ENCODE assay signal across 8 cellular contexts in the genomic region with DNA sequence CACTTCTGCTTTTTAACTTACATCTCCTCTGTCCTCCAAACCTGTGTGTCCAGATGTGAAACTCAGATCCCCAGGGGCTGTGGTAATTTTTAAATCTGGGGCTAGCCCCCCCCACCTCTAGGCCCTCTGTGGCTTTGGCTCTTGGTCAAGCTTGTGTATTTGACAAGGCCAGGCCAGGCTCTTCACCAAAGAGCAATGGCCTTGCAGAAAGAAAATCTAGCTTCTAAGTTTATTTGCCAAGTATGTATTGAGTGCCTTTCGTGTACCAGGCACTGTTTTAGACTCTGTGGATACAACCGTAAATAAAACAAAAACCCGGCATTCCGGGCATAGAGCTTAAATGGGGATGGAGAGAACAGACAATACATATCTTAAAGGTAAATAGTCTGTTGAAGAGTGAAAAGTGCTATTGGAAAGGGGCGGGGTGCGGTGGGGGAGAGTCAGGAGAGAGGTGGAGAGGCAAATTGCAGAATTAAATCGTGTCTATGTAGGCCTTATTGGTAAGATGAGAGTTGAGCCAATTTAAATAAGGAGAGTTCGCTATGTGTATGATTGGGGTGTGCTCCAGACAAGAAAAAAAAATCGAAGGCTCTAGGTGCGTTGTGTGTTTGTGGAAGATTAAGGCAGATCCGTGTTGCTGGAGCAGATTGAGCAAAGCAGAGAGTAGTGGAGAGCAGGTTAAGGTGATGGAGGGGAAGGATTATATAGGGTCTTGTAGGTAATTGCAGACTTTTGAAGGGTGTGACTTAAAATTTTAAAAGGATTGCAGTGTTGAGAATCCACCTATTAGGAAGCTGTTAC. TPM values are rescaled to one million over a fixed set of nuclear protein-coding genes. Genes with fewer than 3 reads are reported as not detected.
DNase-seq lines count a peak whose midpoint lies in the region; ATAC-seq lines count a peak whose summit lies in the region.

No MANE protein-coding gene starts in this region.

- no peaks in the 10 kb centered on the region for H3K36me3 ChIP-seq in iPS-18a (ENCODE audit: control insufficient read depth, low read depth, low read length)

- H3K4me3 ChIP-seq in iPS-18a (ENCODE audit: low read length) = peak overlapping the region; percentile 61

- H3K27ac ChIP-seq in iPS-18a (ENCODE audit: low read length) = peak overlapping the region; percentile 85

- H3K27me3 ChIP-seq in iPS-18a (ENCODE audit: control insufficient read depth, insufficient read depth, low read length) = no peaks in the 10 kb centered on the region

- peaks cover 48% of the 10 kb centered on the region for H3K4me1 ChIP-seq in iPS-18a (ENCODE audit: control insufficient read depth, low read depth, low read length)

- H3K9me3 ChIP-seq in iPS-18a (ENCODE audit: control insufficient read depth, low read depth, low read length) = no peaks in the 10 kb centered on the region

- DNase-seq in activated naive CD4-positive, alpha-beta T cell treated with anti-CD3 and anti-CD28 coated beads, Interleukin-2, amount 50 U/mL, for 16 hours = peak; percentile 13
- DNase-seq in stimulated activated naive CD8-positive, alpha-beta T cell treated with anti-CD3 and anti-CD28 coated beads, Interleukin-15, Interleukin-2, amounts not matched to agents 100 U/mL and 50 U/mL, for 24 hours = peak; percentile 6
- DNase-seq in mesenteric fat pad (ENCODE audit: low spot score) (no peak), kidney tubule cell (ENCODE audit: low spot score) (no peak), middle frontal gyrus (ENCODE audit: extremely low spot score, low spot score) (no peak)

- peak overlapping the region; percentile 86 for H3K9ac ChIP-seq in iPS-18a (ENCODE audit: low read length)

- peak; percentile 14 for ATAC-seq in GM18499 (IDR thresholded peaks at IDR 0.05; ENCODE audit: insufficient read depth, unreplicated experiment)
- peak; percentile 26 for ATAC-seq in HG03025 (IDR thresholded peaks at IDR 0.05; ENCODE audit: low FRiP score, unreplicated experiment)
- ATAC-seq in stimulated activated naive CD8-positive, alpha-beta T cell treated with anti-CD3 and anti-CD28 coated beads, Interleukin-15, Interleukin-2, amounts not matched to agents 100 U/mL and 50 U/mL, for 24 hours = no peak

RNA-seq across cellular contexts. Expression of a gene that starts 0.8 kb away (rescaled TPM):
- total RNA-seq in mesenteric fat pad = 15.0 TPM

Comparison
In these comparisons a context has a peak if more than half of its experiments do, and no peak if none do; other contexts are left out.
1. DNase-seq: peak in activated naive CD4-positive, alpha-beta T cell treated with anti-CD3 and anti-CD28 coated beads, Interleukin-2, amount 50 U/mL, for 16 hours (single experiment) and stimulated activated naive CD8-positive, alpha-beta T cell treated with anti-CD3 and anti-CD28 coated beads, Interleukin-15, Interleukin-2, amounts not matched to agents 100 U/mL and 50 U/mL, for 24 hours (single experiment); none in mesenteric fat pad (single experiment), kidney tubule cell (single experiment) and middle frontal gyrus (single experiment).